ENCODE assay signal across 15 cellular contexts in genomic region chr11:79243412-79244174, GRCh38.
DNase-seq lines count a peak whose midpoint lies in the region; TF ChIP-seq lines count a peak whose summit lies in the region.
"Had no signal": no experiment of that assay in that cellular context is flagged by ENCODE, and none has a peak within 500 bp of the region (broad histone marks: within the 10 kb centered on the region; RNA-seq: fewer than 3 reads in every experiment).

No MANE protein-coding gene starts in this region.

- no peak overlapping the region for H3K4me2 ChIP-seq in fibroblast of lung (ENCODE audit: extremely low read depth, insufficient read depth, low read length)

- no peaks in the 10 kb centered on the region for H3K79me2 ChIP-seq in fibroblast of lung (ENCODE audit: control insufficient read depth, insufficient read depth, low read length)

- peak overlapping the region; percentile 94 for H3K27ac ChIP-seq in AG04450 (ENCODE audit: low read depth, low read length)
- peak overlapping the region; percentile 83 for H3K27ac ChIP-seq in fibroblast of lung (ENCODE audit: insufficient read depth, low read length)
- peak overlapping the region in 1 of 2 donors; percentile 63 for H3K27ac ChIP-seq in ovary

- H3K4me1 ChIP-seq in fibroblast of lung (ENCODE audit: control insufficient read depth, extremely low read depth, insufficient read depth, low read length) (peaks cover 18% of the 10 kb centered on the region), ovary (ENCODE audit: insufficient read depth) (peaks cover 20% of the 10 kb centered on the region)

- intact Hi-C loops in ovary (cut with DNase I) = loop anchor here in 1 of 4 donors (2.0 to 10.0 kb wide), 2 partner anchors 15 to 191 kb away; no protein-coding TSS in a partner anchor

- no peak overlapping the region for H3K9ac ChIP-seq in fibroblast of lung (ENCODE audit: insufficient read depth, low read length)

- H3K4me3 ChIP-seq in AG04450 (ENCODE audit: low read depth, low read length) = no peak overlapping the region
- H3K4me3 ChIP-seq in fibroblast of lung (replicated peaks in 1 of 4; ENCODE audit: control extremely low read depth in 1 of 4, insufficient read depth in 1 of 4, low read depth in 3 of 4, low read length in 4 of 4) = no peak overlapping the region
- no peak overlapping the region for H3K4me3 ChIP-seq in ovary
- no peak overlapping the region for H3K4me3 ChIP-seq in H7 (ENCODE audit: insufficient read depth, low read depth, low read length)
- H3K4me3 ChIP-seq: adrenal gland had no signal

- H3K27me3 ChIP-seq in AG04450 (ENCODE audit: control insufficient read depth, insufficient read depth, low read length) (no peaks in the 10 kb centered on the region), fibroblast of lung (ENCODE audit: control insufficient read depth, insufficient read depth, low read length) (no peaks in the 10 kb centered on the region), ovary (no peaks in the 10 kb centered on the region), H7 (ENCODE audit: control insufficient read depth, insufficient read depth, low read length) (no peaks in the 10 kb centered on the region)
- H3K27me3 ChIP-seq: adrenal gland had no signal

- CTCF ChIA-PET in AG04450 (lab: Charles Lee) = no interaction called here

- POLR2A ChIA-PET in AG04450 (lab: Yijun Ruan, JAX) = interaction anchor here (0.6 to 1.1 kb wide), 4 partner anchors 22 to 194 kb away, joined by 3 read pairs; no protein-coding TSS in a partner anchor

- H3K9me3 ChIP-seq in AG04450 (ENCODE audit: control insufficient read depth, insufficient read depth, low read length) (no peaks in the 10 kb centered on the region), fibroblast of lung (ENCODE audit: control insufficient read depth, insufficient read depth, low read depth, low read length) (no peaks in the 10 kb centered on the region), ovary (no peaks in the 10 kb centered on the region)
- H3K9me3 ChIP-seq: adrenal gland had no signal

- H3K36me3 ChIP-seq in fibroblast of lung (ENCODE audit: control insufficient read depth, insufficient read depth, low read length) = no peaks in the 10 kb centered on the region
- no peaks in the 10 kb centered on the region for H3K36me3 ChIP-seq in ovary
- H3K36me3 ChIP-seq in H7 (replicated peaks; ENCODE audit: control insufficient read depth, insufficient read depth, low read length) = no peaks in the 10 kb centered on the region
- H3K36me3 ChIP-seq: adrenal gland had no signal

- no peaks in the 10 kb centered on the region for H4K20me1 ChIP-seq in fibroblast of lung (ENCODE audit: control insufficient read depth, extremely low read depth, insufficient read depth, low read length)

- DNase-seq in AG04450 (ENCODE audit: low read depth, low spot score) = no peak
- peak; percentile 31 for DNase-seq in T1000 (lab: John Stamatoyannopoulos, UW)
- DNase-seq in fibroblast of lung (ENCODE audit: low read depth in 2 of 2) = no peak
- DNase-seq in ovary = peak; percentile 29 to 68 (median 52)
- DNase-seq in H7 = no peak
- DNase-seq in GM20000 (ENCODE audit: low spot score) = no peak
- no peak for DNase-seq in NCI-H1092 treated with DMSO at 0.1 percent for 48 hours (lab: John Stamatoyannopoulos, UW)
- DNase-seq in activated naive CD4-positive, alpha-beta T cell treated with anti-CD3 and anti-CD28 coated beads, Interleukin-2, amount 50 U/mL, for 16 hours = no peak
- DNase-seq: activated CD4-positive, alpha-beta T cell treated with anti-CD3 and anti-CD28 coated beads, Interleukin-2, amount 10 ng/mL, durations not matched to agents 7 days and 5 days; activated T-cell treated with anti-CD3 and anti-CD28 coated beads, Interleukin-2, amount 50 U/mL, for 1 hour; COR-L47; cortex of kidney; occipital lobe; stimulated activated CD4-positive, alpha-beta T cell treated with anti-CD3 and anti-CD28 coated beads, Interleukin-12 subunit alpha, Interleukin-12 subunit beta, amount 100 ng/mL, for 4 hours had no signal

- no peak for TF ChIP-seq CTCF in AG04450 (IDR thresholded peaks at IDR 0.05; ENCODE audit: low read depth, low read length)
- no peak for TF ChIP-seq CTCF in fibroblast of lung (conservative IDR thresholded peaks at IDR 0.05 in 1 of 2, IDR thresholded peaks at IDR 0.05 in 1 of 2; ENCODE audit: low read depth in 1 of 2, low read length in 2 of 2)
- TF ChIP-seq CTCF in ovary (IDR thresholded peaks at IDR 0.05) = no peak
- TF ChIP-seq CTCF in GM20000 (IDR thresholded peaks at IDR 0.05; ENCODE audit: extremely low read depth, missing control alignments) = no peak

- no peak for TF ChIP-seq EP300 in ovary (IDR thresholded peaks at IDR 0.05)

- 31 to 60% (median 42%) methylated on average over 16 of the region's 16 CpGs for WGBS in ovary, 3 donors

- H2AFZ ChIP-seq in fibroblast of lung (ENCODE audit: low read length) = no peak overlapping the region

- TF ChIP-seq POLR2A in ovary (IDR thresholded peaks at IDR 0.05) = no peak

Comparison
In these comparisons a context has a peak if more than half of its experiments do, and no peak if none do; other contexts are left out.
1. DNase-seq: peak in T1000 (single experiment) and ovary (5 of 5); none in AG04450 (single experiment), fibroblast of lung (0 of 2), H7 (single experiment), GM20000 (single experiment), NCI-H1092 treated with DMSO at 0.1 percent for 48 hours (single experiment) and activated naive CD4-positive, alpha-beta T cell treated with anti-CD3 and anti-CD28 coated beads, Interleukin-2, amount 50 U/mL, for 16 hours (single experiment).